12 cellular contexts compared by ENCODE assay signal in the genomic region with DNA sequence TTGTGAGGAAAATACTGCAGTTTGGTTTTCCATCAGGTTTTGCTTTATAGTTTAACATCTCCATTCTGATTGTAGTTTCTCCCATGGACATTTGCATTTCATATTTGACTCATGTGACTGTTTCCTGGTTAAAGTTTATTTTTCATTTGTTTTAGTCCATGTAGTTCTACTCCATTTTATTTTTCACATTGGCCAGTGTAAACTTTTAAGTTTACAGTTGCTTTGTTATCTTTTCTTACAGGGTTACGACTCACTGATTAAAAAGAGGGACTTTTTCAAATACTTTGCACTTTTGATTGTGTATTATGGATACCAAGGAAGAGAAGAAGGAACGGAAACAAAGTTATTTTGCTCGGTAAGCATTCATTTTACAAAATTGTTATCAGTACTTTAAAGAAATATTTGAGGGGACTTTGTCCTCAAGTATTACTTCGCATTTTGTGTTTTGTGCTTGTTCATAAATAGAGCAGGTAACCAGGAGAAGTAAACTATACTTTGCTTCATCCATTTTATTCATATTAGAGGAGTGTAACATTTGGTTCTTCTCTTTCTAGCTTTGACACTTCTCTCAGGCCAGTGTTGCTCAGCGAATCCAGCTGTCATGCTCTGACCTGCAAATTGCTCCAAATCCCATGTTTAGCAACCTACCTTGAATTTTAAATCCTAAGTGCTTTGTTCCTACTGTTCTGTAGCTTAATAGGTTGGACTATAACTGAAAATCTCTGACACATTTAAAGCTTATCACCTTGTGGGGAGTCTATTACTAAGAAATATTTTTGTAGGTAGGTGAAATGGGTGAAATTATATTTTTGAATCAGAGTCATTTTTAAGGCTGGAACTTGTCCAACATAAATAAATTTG. TPM values are rescaled to one million over a fixed set of nuclear protein-coding genes. Genes with fewer than 3 reads are reported as not detected.
DNase-seq lines count a peak whose midpoint lies in the region; ATAC-seq and TF ChIP-seq lines count a peak whose summit lies in the region.
"Had no signal": no experiment of that assay in that cellular context is flagged by ENCODE, and none has a peak within 500 bp of the region (broad histone marks: within the 10 kb centered on the region; RNA-seq: fewer than 3 reads in every experiment).

No MANE protein-coding gene starts in this region.

- H3K9me3 ChIP-seq in BLaER1 = no peaks in the 10 kb centered on the region

- no peaks in the 10 kb centered on the region for H3K9me3 Mint-ChIP-seq in naive B cell
- H3K9me3 Mint-ChIP-seq: activated T-cell treated with anti-CD3 and anti-CD28 coated beads, Interleukin-2, amount 50 U/mL, for 24 hours had no signal

- H3K4me3 ChIP-seq in BLaER1 (no peak overlapping the region), coronary artery (peak overlapping the region; percentile 40)
- H3K4me3 ChIP-seq: skin epidermis had no signal

- peak overlapping the region; percentile 3 to 87 (median 56) for H3K27ac Mint-ChIP-seq in naive B cell
- H3K27ac Mint-ChIP-seq: activated T-cell treated with anti-CD3 and anti-CD28 coated beads, Interleukin-2, amount 50 U/mL, for 24 hours had no signal

- peak overlapping the region; percentile 60 for H3K4me2 ChIP-seq in BLaER1

- peaks cover 0 to 8% of the 10 kb centered on the region in 2 donors for H3K36me3 Mint-ChIP-seq in naive B cell

- no peak overlapping the region for H3K9ac ChIP-seq in BLaER1

- no peak overlapping the region for H3K27ac ChIP-seq in BLaER1
- peak overlapping the region; percentile 4 to 39 for H3K27ac ChIP-seq in coronary artery
- H3K27ac ChIP-seq: HL-60 had no signal

- H3K36me3 ChIP-seq in BLaER1 = peaks cover 13% of the 10 kb centered on the region

- H3K4me1 ChIP-seq in BLaER1 = peaks cover 18% of the 10 kb centered on the region

- H3K27me3 ChIP-seq in BLaER1 = no peaks in the 10 kb centered on the region

- ATAC-seq in HG03354 (IDR thresholded peaks at IDR 0.05; ENCODE audit: poor library complexity, severe bottlenecking, unreplicated experiment) = peak; percentile 34
- peak; percentile 30 to 37 for ATAC-seq in naive B cell (ENCODE audit: low read depth in 2 of 2)

- H3K4me3 Mint-ChIP-seq in naive B cell = peak overlapping the region; percentile 25 to 82 (median 62)
- H3K4me3 Mint-ChIP-seq: activated T-cell treated with anti-CD3 and anti-CD28 coated beads, Interleukin-2, amount 50 U/mL, for 24 hours had no signal

- DNase-seq in coronary artery (ENCODE audit: low spot score) = no peak
- no peak for DNase-seq in naive B cell
- DNase-seq in germinal center (ENCODE audit: low spot score) = no peak
- DNase-seq in superior temporal gyrus (ENCODE audit: extremely low spot score) = no peak
- DNase-seq in NCI-H526 (lab: John Stamatoyannopoulos, UW) = no peak
- no peak for DNase-seq in NCI-H774 (lab: John Stamatoyannopoulos, UW)
- DNase-seq: activated T-cell treated with anti-CD3 and anti-CD28 coated beads, Interleukin-2, amount 50 U/mL, for 24 hours; NCI-H1436 treated with DMSO at 0.1 percent for 48 hours had no signal

- TF ChIP-seq CTCF in coronary artery (IDR thresholded peaks at IDR 0.05) = no peak

- peaks cover 49 to 66% (median 53%) of the 10 kb centered on the region in 3 donors for H3K4me1 Mint-ChIP-seq in naive B cell

- no peaks in the 10 kb centered on the region for H3K27me3 Mint-ChIP-seq in naive B cell
- H3K27me3 Mint-ChIP-seq: activated T-cell treated with anti-CD3 and anti-CD28 coated beads, Interleukin-2, amount 50 U/mL, for 24 hours had no signal

- H4K20me1 ChIP-seq in BLaER1 = no peaks in the 10 kb centered on the region

RNA-seq across cellular contexts. Expression of a gene that starts 24.5 kb away (rescaled TPM):
- polyA plus RNA-seq in naive B cell (ENCODE audit: low read depth in 6 of 6) = 10 to 100 TPM in 1 of 6 donors, 1 to 10 TPM in 5; 1.6 to 10.9 (median 8.4) TPM
